In the genomic region with DNA sequence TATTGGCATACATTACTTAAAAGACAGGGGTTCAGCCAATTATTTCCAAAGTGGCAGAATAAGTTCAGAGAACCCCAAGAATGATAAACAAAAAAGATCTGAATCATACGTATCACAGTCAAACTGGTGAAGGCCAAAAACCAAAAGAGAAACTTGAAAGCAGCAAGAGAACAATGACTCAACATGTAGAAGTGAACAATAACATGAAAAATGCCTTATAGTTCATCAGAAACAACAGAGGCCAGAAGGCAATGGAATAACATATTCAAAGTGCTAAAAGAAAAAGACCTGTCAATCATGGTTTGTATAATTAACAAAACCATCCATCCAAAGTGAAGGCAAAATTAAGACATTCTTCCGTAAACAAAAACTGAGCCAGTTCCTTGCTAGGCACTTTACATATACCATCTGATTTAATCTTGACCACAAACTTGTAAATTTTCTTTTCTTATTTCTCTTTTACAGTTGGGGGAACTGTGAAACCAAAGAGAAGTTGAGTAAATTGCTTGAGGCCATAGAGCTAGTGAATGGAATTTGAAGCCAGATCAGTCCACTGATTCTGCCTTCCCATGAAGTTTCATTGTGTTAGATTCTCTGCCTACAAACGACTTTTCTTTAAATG, we compare ENCODE assay signal across 23 cellular contexts.
DNase-seq lines count a peak whose midpoint lies in the region; ATAC-seq and TF ChIP-seq lines count a peak whose summit lies in the region.
"Had no signal": no experiment of that assay in that cellular context is flagged by ENCODE, and none has a peak within 500 bp of the region (broad histone marks: within the 10 kb centered on the region; RNA-seq: fewer than 3 reads in every experiment).

No MANE protein-coding gene starts in this region.

- H3K36me3 ChIP-seq in MM.1S (replicated peaks; ENCODE audit: insufficient read depth, low read length), result no peaks in the 10 kb centered on the region
- H3K36me3 ChIP-seq: neural progenitor cell, tibial nerve had no signal

- no peak overlapping the region for H3K9ac ChIP-seq in MM.1S (ENCODE audit: low read length)
- H3K9ac ChIP-seq: neural progenitor cell had no signal

- no peaks in the 10 kb centered on the region for H3K4me1 ChIP-seq in MM.1S (ENCODE audit: low read length)
- H3K4me1 ChIP-seq: Caco-2, tibial nerve had no signal

- peak overlapping the region; percentile 58 for H3K27ac Mint-ChIP-seq in T-helper 2 cell treated with Interferon-gamma antibody and Interleukin-4, amounts not matched to agents 5 μg/mL and 100 μg/mL, for 36 hours
- H3K27ac Mint-ChIP-seq: activated CD8-positive, alpha-beta T cell treated with anti-CD3 and anti-CD28 coated beads, Interleukin-2, amount 10 ng/mL, durations not matched to agents 7 days and 5 days; neural progenitor cell; stimulated activated naive CD8-positive, alpha-beta T cell treated with anti-CD3 and anti-CD28 coated beads, Interleukin-15, Interleukin-2, amounts not matched to agents 100 ng/mL and 50 ng/mL, for 24 hours had no signal

- DNase-seq in MM.1S (peak; percentile 18), NCI-H1436 treated with DMSO at 0.1 percent for 48 hours (lab: John Stamatoyannopoulos, UW) (no peak), midbrain (lab: John Stamatoyannopoulos, UW) (no peak)
- no peak for DNase-seq in T-helper 2 cell treated with Interferon-gamma antibody and Interleukin-4, amounts not matched to agents 5 μg/mL and 100 μg/mL, for 36 hours (ENCODE audit: low spot score)
- no peak for DNase-seq in stimulated activated CD4-positive, alpha-beta T cell treated with anti-CD3 and anti-CD28 coated beads, Interleukin-15, amount 100 ng/mL, for 24 hours
- DNase-seq: activated CD8-positive, alpha-beta T cell treated with anti-CD3 and anti-CD28 coated beads, Interleukin-2, amount 10 ng/mL, durations not matched to agents 7 days and 5 days; activated naive CD4-positive, alpha-beta T cell treated with anti-CD3 and anti-CD28 coated beads, Interleukin-2, amount 50 U/mL, for 16 hours; activated T-cell treated with anti-CD3 and anti-CD28 coated beads, Interleukin-2, amount 50 U/mL, for 1 hour; aorta; Caco-2; foreskin fibroblast; hypothalamus; IMR-90; NCI-H1930; stimulated activated CD4-positive, alpha-beta T cell treated with anti-CD3 and anti-CD28 coated beads, Interleukin-4, amount 100 ng/mL, for 24 hours; T1000 had no signal

- H3K4me3 ChIP-seq in MM.1S (ENCODE audit: low read length), result no peak overlapping the region
- H3K4me3 ChIP-seq: neural progenitor cell, tibial nerve had no signal

- ATAC-seq in GM19395 (IDR thresholded peaks at IDR 0.05; ENCODE audit: unreplicated experiment) (peak; percentile 69), HG03097 (IDR thresholded peaks at IDR 0.05; ENCODE audit: low FRiP score, unreplicated experiment) (no peak)
- ATAC-seq: activated CD8-positive, alpha-beta T cell treated with anti-CD3 and anti-CD28 coated beads, Interleukin-2, amount 10 ng/mL, durations not matched to agents 7 days and 5 days had no signal

- H3K4me1 Mint-ChIP-seq in T-helper 2 cell treated with Interferon-gamma antibody and Interleukin-4, amounts not matched to agents 5 μg/mL and 100 μg/mL, for 36 hours (ENCODE audit: low read depth), result peaks cover 14% of the 10 kb centered on the region
- H3K4me1 Mint-ChIP-seq: central memory CD8-positive, alpha-beta T cell had no signal

- no peaks in the 10 kb centered on the region for H3K9me3 Mint-ChIP-seq in T-helper 2 cell treated with Interferon-gamma antibody and Interleukin-4, amounts not matched to agents 5 μg/mL and 100 μg/mL, for 36 hours
- H3K9me3 Mint-ChIP-seq: central memory CD8-positive, alpha-beta T cell; neural progenitor cell; stimulated activated naive CD8-positive, alpha-beta T cell treated with anti-CD3 and anti-CD28 coated beads, Interleukin-15, Interleukin-2, amounts not matched to agents 100 ng/mL and 50 ng/mL, for 24 hours had no signal

- no peak overlapping the region for H3K4me3 Mint-ChIP-seq in T-helper 2 cell treated with Interferon-gamma antibody and Interleukin-4, amounts not matched to agents 5 μg/mL and 100 μg/mL, for 36 hours
- H3K4me3 Mint-ChIP-seq: activated CD8-positive, alpha-beta T cell treated with anti-CD3 and anti-CD28 coated beads, Interleukin-2, amount 10 ng/mL, durations not matched to agents 7 days and 5 days; central memory CD8-positive, alpha-beta T cell; neural progenitor cell; stimulated activated naive CD8-positive, alpha-beta T cell treated with anti-CD3 and anti-CD28 coated beads, Interleukin-15, Interleukin-2, amounts not matched to agents 100 ng/mL and 50 ng/mL, for 24 hours had no signal

- H3K27me3 Mint-ChIP-seq in T-helper 2 cell treated with Interferon-gamma antibody and Interleukin-4, amounts not matched to agents 5 μg/mL and 100 μg/mL, for 36 hours (ENCODE audit: low read depth), result no peaks in the 10 kb centered on the region
- H3K27me3 Mint-ChIP-seq: central memory CD8-positive, alpha-beta T cell; stimulated activated naive CD8-positive, alpha-beta T cell treated with anti-CD3 and anti-CD28 coated beads, Interleukin-15, Interleukin-2, amounts not matched to agents 100 ng/mL and 50 ng/mL, for 24 hours had no signal

- H3K9me2 ChIP-seq in MM.1S (replicated peaks; ENCODE audit: insufficient read depth, low read length), result no peaks in the 10 kb centered on the region

- TF ChIP-seq CTCF in MM.1S (IDR thresholded peaks at IDR 0.05; ENCODE audit: low read length), result no peak

- H3K79me2 ChIP-seq in MM.1S (ENCODE audit: low read length), result no peaks in the 10 kb centered on the region

- H2AFZ ChIP-seq in MM.1S (ENCODE audit: low read length), result 0 out of 2 replicates have a peak overlapping the region, but pooled peaks have one; percentile 21
- H2AFZ ChIP-seq: neural progenitor cell had no signal

- H3F3A ChIP-seq in MM.1S (ENCODE audit: insufficient read depth, low read length), result no peaks in the 10 kb centered on the region

- no peaks in the 10 kb centered on the region for H3K27me3 ChIP-seq in MM.1S (replicated peaks; ENCODE audit: insufficient read depth, low read length)
- H3K27me3 ChIP-seq: neural progenitor cell, tibial nerve had no signal

- H3K9me3 ChIP-seq in MM.1S (replicated peaks; ENCODE audit: insufficient read depth, low read length), result no peaks in the 10 kb centered on the region
- H3K9me3 ChIP-seq: tibial nerve had no signal

- H3K36me3 Mint-ChIP-seq in T-helper 2 cell treated with Interferon-gamma antibody and Interleukin-4, amounts not matched to agents 5 μg/mL and 100 μg/mL, for 36 hours (ENCODE audit: low read depth), result no peaks in the 10 kb centered on the region
- H3K36me3 Mint-ChIP-seq: neural progenitor cell had no signal

- no peak overlapping the region for H3K27ac ChIP-seq in MM.1S (ENCODE audit: low read length)
- H3K27ac ChIP-seq: neural progenitor cell, RWPE1, tibial nerve had no signal

- H3K4me2 ChIP-seq in MM.1S (ENCODE audit: low read depth, low read length), result no peak overlapping the region
- H3K4me2 ChIP-seq: neural progenitor cell had no signal

- H4K20me1 ChIP-seq in MM.1S (ENCODE audit: insufficient read depth, low read length), result no peaks in the 10 kb centered on the region
